19 cellular contexts compared by ENCODE assay signal in the genomic region with DNA sequence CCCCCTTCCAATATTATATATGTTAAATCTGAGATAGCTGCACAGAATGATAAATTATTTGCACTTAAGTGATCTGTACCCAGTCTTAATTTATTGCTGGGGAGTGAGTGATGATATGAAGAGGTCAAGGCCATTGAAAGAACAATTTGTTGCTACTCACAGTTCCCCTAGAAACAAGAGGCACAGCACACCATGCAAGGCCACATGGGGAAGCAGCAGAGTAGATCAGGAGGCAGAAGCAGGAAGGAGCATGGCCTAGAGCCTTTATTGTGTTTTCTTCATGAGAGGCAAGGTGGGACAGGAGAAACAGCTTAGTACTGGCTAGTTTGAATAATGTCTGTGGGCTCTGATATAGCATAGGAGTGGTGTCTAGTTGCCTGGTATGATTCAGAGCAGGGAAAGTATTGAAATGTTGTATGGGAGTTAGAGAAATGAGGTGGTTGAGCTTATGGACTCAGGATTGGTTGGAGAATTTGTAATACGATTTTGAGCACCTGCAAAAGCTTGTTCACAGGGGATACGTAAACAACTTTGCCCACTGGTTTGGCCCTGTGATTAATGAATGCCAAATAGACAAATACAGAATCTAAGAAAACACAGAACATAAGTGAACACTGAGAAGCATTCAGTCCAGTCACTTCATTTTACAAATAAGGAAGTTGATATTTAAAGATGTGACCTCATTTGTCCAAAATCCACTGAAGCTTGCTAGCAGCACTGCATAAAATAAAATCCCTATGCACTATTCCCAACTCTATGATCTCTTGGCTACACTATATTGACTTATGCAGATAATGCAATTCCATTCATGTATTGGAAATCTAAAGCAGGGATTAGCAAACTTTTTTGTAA.
DNase-seq lines count a peak whose midpoint lies in the region; ATAC-seq and TF ChIP-seq lines count a peak whose summit lies in the region.
"Had no signal": no experiment of that assay in that cellular context is flagged by ENCODE, and none has a peak within 500 bp of the region (broad histone marks: within the 10 kb centered on the region; RNA-seq: fewer than 3 reads in every experiment).

No MANE protein-coding gene starts in this region.

- TF ChIP-seq CTCF in right atrium auricular region (IDR thresholded peaks at IDR 0.05) (no peak), nephron (IDR thresholded peaks at IDR 0.05; ENCODE audit: unreplicated experiment in 3 of 3) (no peak), upper lobe of right lung (IDR thresholded peaks at IDR 0.05) (no peak)

- no peaks in the 10 kb centered on the region for H3K27me3 ChIP-seq in right atrium auricular region
- no peaks in the 10 kb centered on the region for H3K27me3 ChIP-seq in upper lobe of right lung

- H3K36me3 ChIP-seq in right atrium auricular region (no peaks in the 10 kb centered on the region), upper lobe of right lung (no peaks in the 10 kb centered on the region)

- H3K27me3 Mint-ChIP-seq in nephron (ENCODE audit: low read depth): peaks cover 3% of the 10 kb centered on the region
- peaks cover 6% of the 10 kb centered on the region for H3K27me3 Mint-ChIP-seq in T-helper 2 cell treated with Interferon-gamma antibody and Interleukin-4, amounts not matched to agents 5 μg/mL and 100 μg/mL, for 36 hours (ENCODE audit: low read depth)

- intact Hi-C loops in Right ventricle myocardium inferior (cut with DNase I) (loop anchor here (5.0 to 10.0 kb wide), 3 partner anchors 66 to 199 kb away; no protein-coding TSS in a partner anchor), upper lobe of right lung (cut with DNase I) (no loop called here)

- H3K27ac ChIP-seq in right atrium auricular region (no peak overlapping the region), upper lobe of right lung (peak overlapping the region; percentile 58)
- H3K27ac ChIP-seq: HL-60 had no signal

- H3K36me3 Mint-ChIP-seq in nephron (ENCODE audit: low read depth): no peaks in the 10 kb centered on the region
- no peaks in the 10 kb centered on the region for H3K36me3 Mint-ChIP-seq in T-helper 2 cell treated with Interferon-gamma antibody and Interleukin-4, amounts not matched to agents 5 μg/mL and 100 μg/mL, for 36 hours (ENCODE audit: low read depth)

- H3K27ac Mint-ChIP-seq in nephron: peak overlapping the region in 2 of 3 experiments; percentile 29 to 54
- no peak overlapping the region for H3K27ac Mint-ChIP-seq in T-helper 2 cell treated with Interferon-gamma antibody and Interleukin-4, amounts not matched to agents 5 μg/mL and 100 μg/mL, for 36 hours
- H3K27ac Mint-ChIP-seq: stimulated activated naive CD8-positive, alpha-beta T cell treated with anti-CD3 and anti-CD28 coated beads, Interleukin-15, Interleukin-2, amounts not matched to agents 100 ng/mL and 50 ng/mL, for 24 hours had no signal

- H3K4me1 ChIP-seq in right atrium auricular region (peaks cover 0 to 14% of the 10 kb centered on the region in 2 donors), upper lobe of right lung (peaks cover 4% of the 10 kb centered on the region)

- peaks cover 20% of the 10 kb centered on the region for H3K9me3 Mint-ChIP-seq in nephron
- peaks cover 6% of the 10 kb centered on the region for H3K9me3 Mint-ChIP-seq in T-helper 2 cell treated with Interferon-gamma antibody and Interleukin-4, amounts not matched to agents 5 μg/mL and 100 μg/mL, for 36 hours
- H3K9me3 Mint-ChIP-seq: stimulated activated naive CD8-positive, alpha-beta T cell treated with anti-CD3 and anti-CD28 coated beads, Interleukin-15, Interleukin-2, amounts not matched to agents 100 ng/mL and 50 ng/mL, for 24 hours had no signal

- H3K9me3 ChIP-seq in right atrium auricular region (no peaks in the 10 kb centered on the region), upper lobe of right lung (no peaks in the 10 kb centered on the region)

- no peak overlapping the region for H3K4me3 Mint-ChIP-seq in nephron
- no peak overlapping the region for H3K4me3 Mint-ChIP-seq in T-helper 2 cell treated with Interferon-gamma antibody and Interleukin-4, amounts not matched to agents 5 μg/mL and 100 μg/mL, for 36 hours
- H3K4me3 Mint-ChIP-seq: stimulated activated naive CD8-positive, alpha-beta T cell treated with anti-CD3 and anti-CD28 coated beads, Interleukin-15, Interleukin-2, amounts not matched to agents 100 ng/mL and 50 ng/mL, for 24 hours had no signal

- DNase-seq in Right ventricle myocardium inferior (ENCODE audit: missing footprints): no peak
- no peak for DNase-seq in right atrium auricular region (ENCODE audit: low spot score)
- peak; percentile 20 for DNase-seq in fibroblast of peridontal ligament (ENCODE audit: extremely low read depth)
- DNase-seq in upper lobe of right lung: no peak
- DNase-seq in NCI-H2029 (lab: John Stamatoyannopoulos, UW): no peak
- DNase-seq in T-helper 2 cell treated with Interferon-gamma antibody and Interleukin-4, amounts not matched to agents 5 μg/mL and 100 μg/mL, for 36 hours (ENCODE audit: low spot score): no peak
- DNase-seq in NCI-H1048 (lab: John Stamatoyannopoulos, UW): no peak
- DNase-seq: activated gamma-delta T cell treated with Interleukin-2 at 50 U/mL for 16 hours; COR-L47; NCI-H345; NK-92 treated with Interleukin-12 subunit alpha and Interleukin-12 subunit beta, amount 100 ng/mL, for 24 hours; occipital lobe; SIG-M5; T-helper 2 cell had no signal

- ATAC-seq in Right ventricle myocardium inferior (peak; percentile 84), upper lobe of right lung (peak; percentile 73)
- ATAC-seq: activated CD4-positive, CD25-positive, alpha-beta regulatory T cell treated with anti-CD3 and anti-CD28 coated beads, Interleukin-2, amount 50 U/mL, for 24 hours; K562 had no signal

- H3K4me1 Mint-ChIP-seq in nephron: peaks cover 7% of the 10 kb centered on the region
- H3K4me1 Mint-ChIP-seq in T-helper 2 cell treated with Interferon-gamma antibody and Interleukin-4, amounts not matched to agents 5 μg/mL and 100 μg/mL, for 36 hours (ENCODE audit: low read depth): no peaks in the 10 kb centered on the region

- no peak overlapping the region for H3K4me3 ChIP-seq in right atrium auricular region
- H3K4me3 ChIP-seq in upper lobe of right lung: no peak overlapping the region
- H3K4me3 ChIP-seq: K562 had no signal
